Comparison of ENCODE assay signal across 8 cellular contexts in genomic region chr11:119206512-119207299, GRCh38. TPM values are rescaled to one million over a fixed set of nuclear protein-coding genes. Genes with fewer than 3 reads are reported as not detected.
DNase-seq lines count a peak whose midpoint lies in the region; ATAC-seq and TF ChIP-seq lines count a peak whose summit lies in the region.

No MANE protein-coding gene starts in this region.

- H3K4me3 ChIP-seq in HL-60 (replicated peaks; ENCODE audit: insufficient read depth, low read length) (peak overlapping the region; percentile 97), colonic mucosa (peak overlapping the region; percentile 93), lower lobe of right lung (peak overlapping the region; percentile 93)

- DNase-seq in AG08396 (ENCODE audit: low spot score) (peak; percentile 45), GM19238 (ENCODE audit: insufficient read length, low spot score) (peak; percentile 56), HL-60 (ENCODE audit: low read depth in 1 of 2, low spot score in 1 of 2) (peak; percentile 51 to 57), activated B cell treated with CpG ODN at 0.5 μM for 24 hours (no peak), colonic mucosa (peak; percentile 64), lower lobe of right lung (peak; percentile 83), OCI-M2 (lab: John Stamatoyannopoulos, UW; ENCODE audit: unreplicated experiment) (no peak)
- DNase-seq in stimulated activated CD4-positive, alpha-beta T cell treated with anti-CD3 and anti-CD28 coated beads, Interleukin-4, amount 100 ng/mL, for 48 hours (ENCODE audit: low read depth in 2 of 2), result peak; percentile 46 to 61

- peaks cover 3% of the 10 kb centered on the region for H3K36me3 Mint-ChIP-seq in activated B cell treated with CpG ODN at 0.5 μM for 24 hours (ENCODE audit: low read depth)

- H3K9me3 ChIP-seq in colonic mucosa, result no peaks in the 10 kb centered on the region
- H3K9me3 ChIP-seq in lower lobe of right lung, result no peaks in the 10 kb centered on the region

- intact Hi-C loops in activated B cell treated with CpG ODN at 0.5 μM for 24 hours (cut with micrococcal nuclease) (loop anchor here (1.0 to 5.0 kb wide), 5 partner anchors 16 to 769 kb away; partner anchors contain the start of genes KMT2A and USP2), colonic mucosa (cut with DNase I) (loop anchor here (5.0 kb wide), 1 partner anchor 126 kb away; the partner anchor contains the start of gene RNF26), lower lobe of right lung (cut with DNase I) (no loop called here)

- H3K36me3 ChIP-seq in colonic mucosa (no peaks in the 10 kb centered on the region), lower lobe of right lung (no peaks in the 10 kb centered on the region)

- peak overlapping the region; percentile 88 for H3K27ac Mint-ChIP-seq in activated B cell treated with CpG ODN at 0.5 μM for 24 hours

- H3K27me3 ChIP-seq in HL-60 (ENCODE audit: insufficient read depth, poor library complexity, severe bottlenecking), result no peaks in the 10 kb centered on the region
- no peaks in the 10 kb centered on the region for H3K27me3 ChIP-seq in colonic mucosa
- H3K27me3 ChIP-seq in lower lobe of right lung (ENCODE audit: low read depth), result no peaks in the 10 kb centered on the region

- H3K27me3 Mint-ChIP-seq in activated B cell treated with CpG ODN at 0.5 μM for 24 hours, result no peaks in the 10 kb centered on the region

- TF ChIP-seq CTCF in HL-60 (IDR thresholded peaks at IDR 0.05; ENCODE audit: insufficient read depth, low read length) (no peak), activated B cell treated with CpG ODN at 0.5 μM for 24 hours (IDR thresholded peaks at IDR 0.05) (no peak), colonic mucosa (IDR thresholded peaks at IDR 0.05) (no peak), lower lobe of right lung (IDR thresholded peaks at IDR 0.05) (no peak)

- no peaks in the 10 kb centered on the region for H3K9me3 Mint-ChIP-seq in activated B cell treated with CpG ODN at 0.5 μM for 24 hours

- ATAC-seq in activated B cell treated with CpG ODN at 0.5 μM for 24 hours (ENCODE audit: low read depth) (peak; percentile 15), lower lobe of right lung (peak; percentile 53 to 54)

- CTCF ChIA-PET in activated B cell treated with CpG ODN at 0.5 μM for 24 hours (lab: Charles Lee), result interaction anchor here (0.6 to 4.0 kb wide), 13 partner anchors 8 to 116 kb away, joined by 3 to 23 read pairs (median 4); partner anchors contain the start of genes C2CD2L and NLRX1

- H3K27ac ChIP-seq in HL-60 (replicated peaks) (peak overlapping the region; percentile 95), colonic mucosa (peak overlapping the region; percentile 93), lower lobe of right lung (peak overlapping the region; percentile 89)

- POLR2A ChIA-PET in activated B cell treated with CpG ODN at 0.5 μM for 24 hours (lab: Charles Lee), result interaction anchor here (0.5 to 2.3 kb wide), 14 partner anchors 39 to 771 kb away, joined by 3 to 21 read pairs (median 4); partner anchors contain the start of genes C2CD2L, HYOU1, RPS25 and TRAPPC4

- H3K4me1 ChIP-seq in colonic mucosa (peaks cover 3% of the 10 kb centered on the region), lower lobe of right lung (peaks cover 46% of the 10 kb centered on the region)

- peak overlapping the region; percentile 86 to 92 for H3K9ac ChIP-seq in colonic mucosa (ENCODE audit: low read depth in 2 of 2, low read length in 2 of 2)

- H3K4me3 Mint-ChIP-seq in activated B cell treated with CpG ODN at 0.5 μM for 24 hours, result peak overlapping the region; percentile 96

- peaks cover 31% of the 10 kb centered on the region for H3K4me1 Mint-ChIP-seq in activated B cell treated with CpG ODN at 0.5 μM for 24 hours

RNA-seq across cellular contexts. Expression of gene CBL, which starts 0.6 kb away (rescaled TPM):
- total RNA-seq in activated B cell treated with CpG ODN at 0.5 μM for 24 hours (26.2 and 27.8 TPM in 2 replicates), colonic mucosa (10 to 100 TPM; 10.8 to 16.4 TPM), lower lobe of right lung (39.0 TPM)

RNA-seq across cellular contexts. Expression of gene NHERF4, which starts 21.4 kb away (rescaled TPM):
- 0.13 and 0.27 TPM in 2 replicates for total RNA-seq in activated B cell treated with CpG ODN at 0.5 μM for 24 hours
- 10 to 100 TPM; 52.3 to 72.7 TPM for total RNA-seq in colonic mucosa
- total RNA-seq in lower lobe of right lung, result not detected

RNA-seq across cellular contexts. Expression of gene NLRX1, which starts 38.2 kb away (rescaled TPM):
- total RNA-seq in activated B cell treated with CpG ODN at 0.5 μM for 24 hours (9.8 TPM in 2 replicates), colonic mucosa (10 to 100 TPM; 16.5 to 17.1 TPM), lower lobe of right lung (16.5 TPM)

RNA-seq across cellular contexts. Expression of gene ABCG4, which starts 57.9 kb away (rescaled TPM):
- total RNA-seq in activated B cell treated with CpG ODN at 0.5 μM for 24 hours (not detected in 2 replicates), colonic mucosa (under 1 TPM; 0.05 to 0.22 TPM), lower lobe of right lung (0.15 TPM)

Comparison
In these comparisons a context has a peak if more than half of its experiments do, and no peak if none do; other contexts are left out.
1. DNase-seq: peak in AG08396 (single experiment), GM19238 (single experiment), HL-60 (2 of 2), colonic mucosa (single experiment), lower lobe of right lung (single experiment) and stimulated activated CD4-positive, alpha-beta T cell treated with anti-CD3 and anti-CD28 coated beads, Interleukin-4, amount 100 ng/mL, for 48 hours (2 of 2); none in activated B cell treated with CpG ODN at 0.5 μM for 24 hours (single experiment) and OCI-M2 (single experiment).
2. RNA of gene NHERF4, which starts 21.4 kb away (total RNA-seq): 52.3 to 72.7 TPM in colonic mucosa; 0.13 to 0.27 TPM in activated B cell treated with CpG ODN at 0.5 μM for 24 hours and not detected in lower lobe of right lung (single experiment); every median in the first group is over 10 times any median in the second.
3. Peak in every context shown above with its lines, with median percentiles within 50 percentile points of each other: H3K27ac ChIP-seq and H3K4me3 ChIP-seq.